ENCODE assay signal across 17 cellular contexts in the genomic region with DNA sequence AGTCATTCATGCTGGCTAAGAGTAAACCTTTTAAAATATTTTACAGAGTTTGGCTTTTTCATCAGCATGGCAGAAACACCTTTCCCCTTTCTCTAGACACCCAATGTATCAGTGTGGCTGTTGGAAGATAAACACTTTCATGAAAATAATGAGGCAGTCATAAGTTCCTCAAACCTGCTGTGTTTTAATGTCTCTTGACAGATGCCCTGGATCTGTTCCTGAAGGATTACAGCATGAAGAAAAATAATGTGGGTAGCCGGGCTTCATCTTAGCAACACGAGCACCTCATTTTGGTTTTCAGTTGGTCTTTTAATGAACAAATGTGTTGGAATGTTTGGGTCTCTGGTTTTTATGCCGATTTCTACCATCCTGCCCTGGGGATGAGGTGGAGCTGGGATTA. TPM values are rescaled to one million over a fixed set of nuclear protein-coding genes. Genes with fewer than 3 reads are reported as not detected.
DNase-seq lines count a peak whose midpoint lies in the region; FAIRE-seq and TF ChIP-seq lines count a peak whose summit lies in the region.
"Had no signal": no experiment of that assay in that cellular context is flagged by ENCODE, and none has a peak within 500 bp of the region (broad histone marks: within the 10 kb centered on the region; RNA-seq: fewer than 3 reads in every experiment).

No MANE protein-coding gene starts in this region.

- peak overlapping the region; percentile 89 for H3K4me2 ChIP-seq in BLaER1

- H3K36me3 ChIP-seq in BLaER1 (no peaks in the 10 kb centered on the region), HUES48 (ENCODE audit: control insufficient read depth, insufficient read depth, low read length) (peaks cover 5% of the 10 kb centered on the region), iPS-20b (ENCODE audit: insufficient read depth, low read depth, low read length) (peaks cover 9% of the 10 kb centered on the region; the same call in 1 of the 2 replicates)

- H3K9me3 ChIP-seq in BLaER1 (no peaks in the 10 kb centered on the region), HUES48 (ENCODE audit: control insufficient read depth, insufficient read depth, low read length) (no peaks in the 10 kb centered on the region), iPS-20b (ENCODE audit: insufficient read depth, low read depth, low read length) (no peaks in the 10 kb centered on the region)

- intact Hi-C loops in posterior cingulate gyrus (cut with DNase I) = no loop called here

- peak; percentile 53 for DNase-seq in cerebellar cortex (ENCODE audit: low spot score)
- DNase-seq in retina = no peak
- DNase-seq in GM12891 (ENCODE audit: insufficient read length, low spot score) = no peak
- DNase-seq in posterior cingulate gyrus = no peak
- no peak for DNase-seq in activated CD8-positive, alpha-beta memory T cell treated with anti-CD3 and anti-CD28 coated beads, Interleukin-2, amount 50 U/mL, for 48 hours
- DNase-seq: DND-41, KG1, NCI-H1105 treated with DMSO at 0.1 percent for 48 hours, NCI-H187 treated with DMSO at 0.1 percent for 48 hours, NCI-H345, NCI-H526 treated with DMSO at 0.1 percent for 48 hours had no signal

- no peaks in the 10 kb centered on the region for H4K20me1 ChIP-seq in BLaER1

- no peak for FAIRE-seq in GM12891 (lab: Jason Lieb, UNC)
- FAIRE-seq: G401.6, RCC 7860 had no signal

- H3K9ac ChIP-seq in BLaER1 (no peak overlapping the region), HUES48 (ENCODE audit: low read depth, low read length) (no peak overlapping the region), iPS-20b (ENCODE audit: low read depth, low read length) (peak overlapping the region; percentile 27; the same call in 1 of the 2 replicates)

- H3K4me3 ChIP-seq in BLaER1 (no peak overlapping the region), HUES48 (ENCODE audit: low read depth, low read length) (no peak overlapping the region), iPS-20b (ENCODE audit: low read length) (peak overlapping the region; percentile 43)

- no peak for TF ChIP-seq POLR2A in GM12891 (IDR thresholded peaks at IDR 0.05; ENCODE audit: low read depth, low read length)

- no peak overlapping the region for H3K27ac ChIP-seq in BLaER1
- H3K27ac ChIP-seq in HUES48 (ENCODE audit: low read depth, low read length) = peak overlapping the region; percentile 56
- peak overlapping the region; percentile 15 for H3K27ac ChIP-seq in iPS-20b (ENCODE audit: low read length)
- H3K27ac ChIP-seq: C4-2B had no signal

- H3K4me1 ChIP-seq in BLaER1 = peaks cover 38% of the 10 kb centered on the region
- H3K4me1 ChIP-seq in HUES48 (ENCODE audit: control insufficient read depth, insufficient read depth, low read length) = peaks cover 41% of the 10 kb centered on the region
- peaks cover 33% of the 10 kb centered on the region; the same call in 1 of the 2 replicates for H3K4me1 ChIP-seq in iPS-20b (ENCODE audit: insufficient read depth, low read length)

- no peaks in the 10 kb centered on the region for H3K27me3 ChIP-seq in BLaER1
- H3K27me3 ChIP-seq in HUES48 (ENCODE audit: control insufficient read depth, insufficient read depth, low read length) = no peaks in the 10 kb centered on the region
- no peaks in the 10 kb centered on the region for H3K27me3 ChIP-seq in iPS-20b (ENCODE audit: insufficient read depth, low read length)

TF ChIP-seq in GM12891, 5 proteins besides CTCF, POLR2A, EP300 and RAD21:
- no peak for TF ChIP-seq POU2F2 (IDR thresholded peaks at IDR 0.05; ENCODE audit: low read depth, low read length)
- TF ChIP-seq POLR2AphosphoS5 (IDR thresholded peaks at IDR 0.05; ENCODE audit: low read depth, low read length) = no peak
- no peak for TF ChIP-seq PAX5 (IDR thresholded peaks at IDR 0.05; ENCODE audit: insufficient read depth, low read length, severe bottlenecking)
- TF ChIP-seq SPI1 (IDR thresholded peaks at IDR 0.05; ENCODE audit: low read depth, low read length) = no peak
- no peak for TF ChIP-seq TAF1 (IDR thresholded peaks at IDR 0.05; ENCODE audit: low read depth, low read length)

RNA-seq across cellular contexts. Expression of a gene that starts 45.5 kb away (rescaled TPM):
- polyA plus RNA-seq in GM12891 (2012; ENCODE audit: low read depth, missing spikeins) = 0.28 TPM
